ENCODE assay signal across 8 cellular contexts in genomic region chr6:30556964-30557682, GRCh38. TPM values are rescaled to one million over a fixed set of nuclear protein-coding genes. Genes with fewer than 3 reads are reported as not detected.
DNase-seq lines count a peak whose midpoint lies in the region; ATAC-seq and TF ChIP-seq lines count a peak whose summit lies in the region.

PRR3 (plus strand) TSS chr6:30557295; CDS start chr6:30557345, 50 bp downstream.

- POLR2A ChIA-PET in naive thymus-derived CD8-positive, alpha-beta T cell (lab: Charles Lee) = interaction anchor here (0.7 to 7.7 kb wide), 19 partner anchors 10 to 247 kb away, joined by 3 to 80 read pairs (median 6); partner anchors contain the start of genes ABCF1, DHX16, MDC1 and MRPS18B

- H3K4me3 Mint-ChIP-seq in activated T-cell treated with anti-CD3 and anti-CD28 coated beads, Interleukin-2, amount 50 U/mL, for 72 hours = peak within 1 kb of the TSS; percentile 97 to 99
- H3K4me3 Mint-ChIP-seq in naive thymus-derived CD8-positive, alpha-beta T cell = peak within 1 kb of the TSS; percentile 87 to 100 (median 99)
- H3K4me3 Mint-ChIP-seq in stimulated activated naive CD8-positive, alpha-beta T cell treated with anti-CD3 and anti-CD28 coated beads, Interleukin-15, Interleukin-2, amounts not matched to agents 100 ng/mL and 50 ng/mL, for 24 hours = peak within 1 kb of the TSS; percentile 98

- H3K9me3 Mint-ChIP-seq in activated T-cell treated with anti-CD3 and anti-CD28 coated beads, Interleukin-2, amount 50 U/mL, for 72 hours = no peaks in the 10 kb centered on the region
- H3K9me3 Mint-ChIP-seq in naive thymus-derived CD8-positive, alpha-beta T cell = no peaks in the 10 kb centered on the region
- no peaks in the 10 kb centered on the region for H3K9me3 Mint-ChIP-seq in stimulated activated naive CD8-positive, alpha-beta T cell treated with anti-CD3 and anti-CD28 coated beads, Interleukin-15, Interleukin-2, amounts not matched to agents 100 ng/mL and 50 ng/mL, for 24 hours

- H3K4me1 Mint-ChIP-seq in activated T-cell treated with anti-CD3 and anti-CD28 coated beads, Interleukin-2, amount 50 U/mL, for 72 hours (ENCODE audit: low read depth) = peaks cover 63% of the 10 kb centered on the region
- peaks cover 26 to 70% (median 56%) of the 10 kb centered on the region in 4 donors for H3K4me1 Mint-ChIP-seq in naive thymus-derived CD8-positive, alpha-beta T cell
- H3K4me1 Mint-ChIP-seq in stimulated activated naive CD8-positive, alpha-beta T cell treated with anti-CD3 and anti-CD28 coated beads, Interleukin-15, Interleukin-2, amounts not matched to agents 100 ng/mL and 50 ng/mL, for 24 hours (ENCODE audit: low read depth) = peaks cover 53% of the 10 kb centered on the region

- DNase-seq in DMS79 treated with DMSO at 0.1 percent for 48 hours (lab: John Stamatoyannopoulos, UW) = peak; percentile 93
- DNase-seq in KBM-7 = peak; percentile 92
- DNase-seq in activated T-cell treated with anti-CD3 and anti-CD28 coated beads, Interleukin-2, amount 50 U/mL, for 72 hours = peak; percentile 88 to 91
- DNase-seq in fibroblast of gingiva (ENCODE audit: low read depth) = peak; percentile 93
- DNase-seq in naive thymus-derived CD8-positive, alpha-beta T cell = peak in 9 of 10 donors; percentile 56 to 91 (median 67)

- no peaks in the 10 kb centered on the region for H3K27me3 Mint-ChIP-seq in activated T-cell treated with anti-CD3 and anti-CD28 coated beads, Interleukin-2, amount 50 U/mL, for 72 hours (ENCODE audit: low read depth)
- H3K27me3 Mint-ChIP-seq in naive thymus-derived CD8-positive, alpha-beta T cell = peaks cover 0 to 2% (median 0%) of the 10 kb centered on the region in 5 donors
- H3K27me3 Mint-ChIP-seq in stimulated activated naive CD8-positive, alpha-beta T cell treated with anti-CD3 and anti-CD28 coated beads, Interleukin-15, Interleukin-2, amounts not matched to agents 100 ng/mL and 50 ng/mL, for 24 hours = no peaks in the 10 kb centered on the region

- H3K27ac Mint-ChIP-seq in activated T-cell treated with anti-CD3 and anti-CD28 coated beads, Interleukin-2, amount 50 U/mL, for 72 hours = peak within 1 kb of the TSS; percentile 97
- peak within 1 kb of the TSS; percentile 98 to 100 (median 100) for H3K27ac Mint-ChIP-seq in naive thymus-derived CD8-positive, alpha-beta T cell
- peak within 1 kb of the TSS; percentile 99 for H3K27ac Mint-ChIP-seq in stimulated activated naive CD8-positive, alpha-beta T cell treated with anti-CD3 and anti-CD28 coated beads, Interleukin-15, Interleukin-2, amounts not matched to agents 100 ng/mL and 50 ng/mL, for 24 hours

- H3K36me3 Mint-ChIP-seq in activated T-cell treated with anti-CD3 and anti-CD28 coated beads, Interleukin-2, amount 50 U/mL, for 72 hours (ENCODE audit: insufficient read depth in 2 of 2) = peaks cover 10 to 21% of the 10 kb centered on the region in 2 donors
- peaks cover under 1 to 52% (median 13%) of the 10 kb centered on the region in 3 donors for H3K36me3 Mint-ChIP-seq in naive thymus-derived CD8-positive, alpha-beta T cell
- H3K36me3 Mint-ChIP-seq in stimulated activated naive CD8-positive, alpha-beta T cell treated with anti-CD3 and anti-CD28 coated beads, Interleukin-15, Interleukin-2, amounts not matched to agents 100 ng/mL and 50 ng/mL, for 24 hours (ENCODE audit: low read depth) = peaks cover 60% of the 10 kb centered on the region

- peak; percentile 47 for ATAC-seq in GM21717 (IDR thresholded peaks at IDR 0.05; ENCODE audit: unreplicated experiment)
- ATAC-seq in activated T-cell treated with anti-CD3 and anti-CD28 coated beads, Interleukin-2, amount 50 U/mL, for 72 hours (replicated peaks in 1 of 2) = peak; percentile 81 to 82
- peak; percentile 56 to 65 for ATAC-seq in naive thymus-derived CD8-positive, alpha-beta T cell

- in situ Hi-C loops in KBM-7 (cut with MboI; ENCODE audit: low pct_unique_long_range_greater_than_20kb, low sequenced_read_pairs) = no loop called here

TF ChIP-seq in PFSK-1, 5 proteins besides CTCF, POLR2A, EP300 and RAD21:
- TF ChIP-seq TAF1 (IDR thresholded peaks at IDR 0.05; ENCODE audit: borderline replicate concordance, insufficient read depth, low read length) = peak; percentile 95
- TF ChIP-seq POLR2AphosphoS5 (IDR thresholded peaks at IDR 0.05; ENCODE audit: low read depth, low read length) = peak; percentile 86
- peak; percentile 52; a peak in 1 of 4 replicates for TF ChIP-seq REST (IDR thresholded peaks at IDR 0.05; ENCODE audit: insufficient read depth in 1 of 2, low read depth in 2 of 2, low read length in 2 of 2)
- no peak for TF ChIP-seq SIN3A (IDR thresholded peaks at IDR 0.05; ENCODE audit: borderline replicate concordance, insufficient read depth, low read length)
- peak; percentile 3 for TF ChIP-seq FOXP2 (optimal IDR thresholded peaks at IDR 0.05; ENCODE audit: borderline replicate concordance, extremely low read depth, extremely low read length, insufficient read depth)
TF ChIP-seq in PFSK-1: peak in this region for 4.

RNA-seq across cellular contexts. Expression of gene PRR3, which starts in this region (rescaled TPM):
- polyA plus RNA-seq in PFSK-1 (2012; ENCODE audit: insufficient read length, low read depth) = 12.5 TPM
- 10 to 100 TPM; 23.0 to 31.8 TPM for total RNA-seq in activated T-cell treated with anti-CD3 and anti-CD28 coated beads, Interleukin-2, amount 50 U/mL, for 72 hours
- total RNA-seq in naive thymus-derived CD8-positive, alpha-beta T cell = 10 to 100 TPM; 28.4 to 28.9 TPM
- polyA plus RNA-seq in naive thymus-derived CD8-positive, alpha-beta T cell = 10 to 100 TPM in 1 of 3 donors, 1 to 10 TPM in 2; 7.9 to 12.7 (median 8.6) TPM

Comparison
In these comparisons a context has a peak if more than half of its experiments do, and no peak if none do; other contexts are left out.
1. Peak in every context shown above with its lines: DNase-seq and ATAC-seq.